In the genomic region with DNA sequence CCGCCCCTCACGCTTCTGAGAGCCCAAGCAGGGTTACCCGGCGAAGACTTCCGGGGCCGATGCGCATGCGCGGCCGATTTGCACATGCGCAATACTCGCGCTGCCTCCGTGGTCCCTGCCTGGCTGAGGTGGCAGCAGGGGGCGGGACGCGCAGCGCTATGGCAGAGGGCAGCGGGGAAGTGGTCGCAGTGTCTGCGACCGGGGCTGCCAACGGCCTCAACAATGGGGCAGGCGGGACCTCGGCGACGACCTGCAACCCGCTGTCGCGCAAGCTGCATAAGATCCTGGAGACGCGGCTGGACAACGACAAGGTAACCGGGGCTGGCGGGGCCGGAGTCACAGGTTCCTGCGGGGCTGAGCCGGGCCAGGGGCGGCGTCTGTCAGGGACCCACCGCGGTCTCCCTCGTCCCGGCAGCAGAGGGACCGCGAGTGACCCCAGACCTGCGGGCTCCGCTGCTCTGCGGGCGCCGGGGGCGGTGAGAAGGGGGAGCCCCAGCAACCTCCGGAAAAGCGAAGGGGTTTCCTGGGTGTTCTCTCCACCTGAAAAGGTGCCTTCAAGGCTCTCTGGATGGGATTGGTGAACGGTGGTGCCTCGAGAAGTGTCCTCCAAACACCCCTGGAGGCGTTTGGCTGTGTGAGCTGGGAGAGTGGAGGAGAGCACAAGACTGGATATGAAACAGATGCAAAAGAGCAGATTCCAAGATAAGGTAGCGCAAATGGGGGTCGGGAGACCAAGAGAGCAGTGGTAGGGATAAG, we compare ENCODE assay signal across 8 cellular contexts. TPM values are rescaled to one million over a fixed set of nuclear protein-coding genes. Genes with fewer than 3 reads are reported as not detected.
DNase-seq lines count a peak whose midpoint lies in the region; ATAC-seq and TF ChIP-seq lines count a peak whose summit lies in the region.

A gene (plus strand): TSS at position 94 of the 756 bp plus-strand sequence. CDS start 65 bp downstream, at position 159.

- H3K4me1 Mint-ChIP-seq in WTC11, result peaks cover 10% of the 10 kb centered on the region

- peaks cover 0 to 12% (median 5%) of the 10 kb centered on the region in 6 donors for H3K36me3 ChIP-seq in spleen

- peaks cover 0 to 42% (median 23%) of the 10 kb centered on the region in 6 donors for H3K4me1 ChIP-seq in spleen

- POLR2A ChIA-PET in WTC11 (lab: Charles Lee), result no interaction called here

- H3K27me3 ChIP-seq in spleen (replicated peaks in 1 of 7), result no peaks in the 10 kb centered on the region

- intact Hi-C loops in spleen (cut with DNase I; ENCODE audit: low total_unique reads), result no loop called here

- H3K9me3 Mint-ChIP-seq in WTC11, result peaks cover 4% of the 10 kb centered on the region

- CTCF ChIA-PET in WTC11 (lab: Charles Lee), result interaction anchor here (1.7 kb wide), 1 partner anchor 40 kb away, joined by 6 read pairs; no protein-coding TSS in a partner anchor

- peak within 1 kb of the TSS; percentile 97 for H3K4me3 Mint-ChIP-seq in WTC11

- WGBS in spleen, 5 donors, result 0 to 1% (median 0%) methylated on average over 27 to 59 of the region's 59 CpGs

- DNase-seq in AG09319 (ENCODE audit: extremely low read depth, low read depth) (peak; percentile 61), NCI-H2227 (lab: John Stamatoyannopoulos, UW; ENCODE audit: unreplicated experiment) (peak; percentile 92), WTC11 (ENCODE audit: low spot score) (peak; percentile 93), cardiac fibroblast (ENCODE audit: low read depth in 2 of 2) (peak; percentile 88 to 90), inferior parietal cortex (ENCODE audit: extremely low spot score) (peak; percentile 92), spleen (peak; percentile 97)

- no peak within 1 kb of the TSS for H3K27ac Mint-ChIP-seq in WTC11

- H3K4me3 ChIP-seq in cardiac fibroblast (replicated peaks in 1 of 2; ENCODE audit: low read depth in 2 of 2, low read length in 2 of 2), result peak within 1 kb of the TSS; percentile 97 to 99
- H3K4me3 ChIP-seq in spleen, result peak within 1 kb of the TSS; percentile 79 to 93 (median 86)

- TF ChIP-seq CTCF in AG09319 (IDR thresholded peaks at IDR 0.05; ENCODE audit: low read depth, low read length), result no peak
- no peak for TF ChIP-seq CTCF in WTC11 (IDR thresholded peaks at IDR 0.05)
- TF ChIP-seq CTCF in cardiac fibroblast (IDR thresholded peaks at IDR 0.05; ENCODE audit: low read depth, low read length), result peak; percentile 11
- peak in 2 of 11 experiments; percentile 44 to 53 for TF ChIP-seq CTCF in spleen (IDR thresholded peaks at IDR 0.05 in 8 of 11, conservative IDR thresholded peaks at IDR 0.05 in 3 of 11)

- H3K27ac ChIP-seq in spleen, result peak within 1 kb of the TSS; percentile 64 to 87 (median 76)

- no peak for TF ChIP-seq POLR2A in spleen (IDR thresholded peaks at IDR 0.05)

- H3K36me3 Mint-ChIP-seq in WTC11, result no peaks in the 10 kb centered on the region

- ATAC-seq in GM18873 (IDR thresholded peaks at IDR 0.05; ENCODE audit: low FRiP score, unreplicated experiment), result peak; percentile 80
- peak; percentile 95 for ATAC-seq in HG03135 (IDR thresholded peaks at IDR 0.05; ENCODE audit: unreplicated experiment)
- ATAC-seq in WTC11, result peak; percentile 92

- no peaks in the 10 kb centered on the region for H3K9me3 ChIP-seq in spleen

- peaks cover 6% of the 10 kb centered on the region for H3K27me3 Mint-ChIP-seq in WTC11 (ENCODE audit: low read depth)

TF ChIP-seq in WTC11, 78 proteins besides CTCF, POLR2A, EP300 and RAD21 (continues in another document):
- TF ChIP-seq FOXP1 (CRISPR knock-in tag; IDR thresholded peaks at IDR 0.05; ENCODE audit: borderline replicate concordance) (peak; percentile 31; the same call in 1 of the 2 replicates), MYBL2 (CRISPR knock-in tag; IDR thresholded peaks at IDR 0.05) (no peak), CBFB (CRISPR knock-in tag; IDR thresholded peaks at IDR 0.05; ENCODE audit: low read depth) (no peak), NFATC4 (CRISPR knock-in tag; IDR thresholded peaks at IDR 0.05) (no peak), ETV6 (CRISPR knock-in tag; IDR thresholded peaks at IDR 0.05) (peak; percentile 83), JUN (CRISPR knock-in tag; IDR thresholded peaks at IDR 0.05) (0 out of 2 replicates have a peak, but pooled peaks have one; percentile 40)
- TF ChIP-seq, protein P1, sequence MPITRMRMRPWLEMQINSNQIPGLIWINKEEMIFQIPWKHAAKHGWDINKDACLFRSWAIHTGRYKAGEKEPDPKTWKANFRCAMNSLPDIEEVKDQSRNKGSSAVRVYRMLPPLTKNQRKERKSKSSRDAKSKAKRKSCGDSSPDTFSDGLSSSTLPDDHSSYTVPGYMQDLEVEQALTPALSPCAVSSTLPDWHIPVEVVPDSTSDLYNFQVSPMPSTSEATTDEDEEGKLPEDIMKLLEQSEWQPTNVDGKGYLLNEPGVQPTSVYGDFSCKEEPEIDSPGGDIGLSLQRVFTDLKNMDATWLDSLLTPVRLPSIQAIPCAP (CRISPR knock-in tag; IDR thresholded peaks at IDR 0.05), result 0 out of 2 replicates have a peak, but pooled peaks have one; percentile 22
- TF ChIP-seq, protein P2, sequence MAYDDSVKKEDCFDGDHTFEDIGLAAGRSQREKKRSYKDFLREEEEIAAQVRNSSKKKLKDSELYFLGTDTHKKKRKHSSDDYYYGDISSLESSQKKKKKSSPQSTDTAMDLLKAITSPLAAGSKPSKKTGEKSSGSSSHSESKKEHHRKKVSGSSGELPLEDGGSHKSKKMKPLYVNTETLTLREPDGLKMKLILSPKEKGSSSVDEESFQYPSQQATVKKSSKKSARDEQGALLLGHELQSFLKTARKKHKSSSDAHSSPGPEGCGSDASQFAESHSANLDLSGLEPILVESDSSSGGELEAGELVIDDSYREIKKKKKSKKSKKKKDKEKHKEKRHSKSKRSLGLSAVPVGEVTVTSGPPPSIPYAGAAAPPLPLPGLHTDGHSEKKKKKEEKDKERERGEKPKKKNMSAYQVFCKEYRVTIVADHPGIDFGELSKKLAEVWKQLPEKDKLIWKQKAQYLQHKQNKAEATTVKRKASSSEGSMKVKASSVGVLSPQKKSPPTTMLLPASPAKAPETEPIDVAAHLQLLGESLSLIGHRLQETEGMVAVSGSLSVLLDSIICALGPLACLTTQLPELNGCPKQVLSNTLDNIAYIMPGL (CRISPR knock-in tag; IDR thresholded peaks at IDR 0.05), result peak; percentile 80; the same call in 1 of the 2 replicates
- TF ChIP-seq, protein P3, sequence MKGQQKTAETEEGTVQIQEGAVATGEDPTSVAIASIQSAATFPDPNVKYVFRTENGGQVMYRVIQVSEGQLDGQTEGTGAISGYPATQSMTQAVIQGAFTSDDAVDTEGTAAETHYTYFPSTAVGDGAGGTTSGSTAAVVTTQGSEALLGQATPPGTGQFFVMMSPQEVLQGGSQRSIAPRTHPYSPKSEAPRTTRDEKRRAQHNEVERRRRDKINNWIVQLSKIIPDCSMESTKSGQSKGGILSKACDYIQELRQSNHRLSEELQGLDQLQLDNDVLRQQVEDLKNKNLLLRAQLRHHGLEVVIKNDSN (CRISPR knock-in tag; IDR thresholded peaks at IDR 0.05), result 0 out of 2 replicates have a peak, but pooled peaks have one; percentile 25
- TF ChIP-seq, protein P4, sequence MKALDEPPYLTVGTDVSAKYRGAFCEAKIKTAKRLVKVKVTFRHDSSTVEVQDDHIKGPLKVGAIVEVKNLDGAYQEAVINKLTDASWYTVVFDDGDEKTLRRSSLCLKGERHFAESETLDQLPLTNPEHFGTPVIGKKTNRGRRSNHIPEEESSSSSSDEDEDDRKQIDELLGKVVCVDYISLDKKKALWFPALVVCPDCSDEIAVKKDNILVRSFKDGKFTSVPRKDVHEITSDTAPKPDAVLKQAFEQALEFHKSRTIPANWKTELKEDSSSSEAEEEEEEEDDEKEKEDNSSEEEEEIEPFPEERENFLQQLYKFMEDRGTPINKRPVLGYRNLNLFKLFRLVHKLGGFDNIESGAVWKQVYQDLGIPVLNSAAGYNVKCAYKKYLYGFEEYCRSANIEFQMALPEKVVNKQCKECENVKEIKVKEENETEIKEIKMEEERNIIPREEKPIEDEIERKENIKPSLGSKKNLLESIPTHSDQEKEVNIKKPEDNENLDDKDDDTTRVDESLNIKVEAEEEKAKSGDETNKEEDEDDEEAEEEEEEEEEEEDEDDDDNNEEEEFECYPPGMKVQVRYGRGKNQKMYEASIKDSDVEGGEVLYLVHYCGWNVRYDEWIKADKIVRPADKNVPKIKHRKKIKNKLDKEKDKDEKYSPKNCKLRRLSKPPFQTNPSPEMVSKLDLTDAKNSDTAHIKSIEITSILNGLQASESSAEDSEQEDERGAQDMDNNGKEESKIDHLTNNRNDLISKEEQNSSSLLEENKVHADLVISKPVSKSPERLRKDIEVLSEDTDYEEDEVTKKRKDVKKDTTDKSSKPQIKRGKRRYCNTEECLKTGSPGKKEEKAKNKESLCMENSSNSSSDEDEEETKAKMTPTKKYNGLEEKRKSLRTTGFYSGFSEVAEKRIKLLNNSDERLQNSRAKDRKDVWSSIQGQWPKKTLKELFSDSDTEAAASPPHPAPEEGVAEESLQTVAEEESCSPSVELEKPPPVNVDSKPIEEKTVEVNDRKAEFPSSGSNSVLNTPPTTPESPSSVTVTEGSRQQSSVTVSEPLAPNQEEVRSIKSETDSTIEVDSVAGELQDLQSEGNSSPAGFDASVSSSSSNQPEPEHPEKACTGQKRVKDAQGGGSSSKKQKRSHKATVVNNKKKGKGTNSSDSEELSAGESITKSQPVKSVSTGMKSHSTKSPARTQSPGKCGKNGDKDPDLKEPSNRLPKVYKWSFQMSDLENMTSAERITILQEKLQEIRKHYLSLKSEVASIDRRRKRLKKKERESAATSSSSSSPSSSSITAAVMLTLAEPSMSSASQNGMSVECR (CRISPR knock-in tag; IDR thresholded peaks at IDR 0.05; ENCODE audit: borderline replicate concordance), result peak; percentile 80; the same call in 1 of the 2 replicates
- TF ChIP-seq, protein P5, sequence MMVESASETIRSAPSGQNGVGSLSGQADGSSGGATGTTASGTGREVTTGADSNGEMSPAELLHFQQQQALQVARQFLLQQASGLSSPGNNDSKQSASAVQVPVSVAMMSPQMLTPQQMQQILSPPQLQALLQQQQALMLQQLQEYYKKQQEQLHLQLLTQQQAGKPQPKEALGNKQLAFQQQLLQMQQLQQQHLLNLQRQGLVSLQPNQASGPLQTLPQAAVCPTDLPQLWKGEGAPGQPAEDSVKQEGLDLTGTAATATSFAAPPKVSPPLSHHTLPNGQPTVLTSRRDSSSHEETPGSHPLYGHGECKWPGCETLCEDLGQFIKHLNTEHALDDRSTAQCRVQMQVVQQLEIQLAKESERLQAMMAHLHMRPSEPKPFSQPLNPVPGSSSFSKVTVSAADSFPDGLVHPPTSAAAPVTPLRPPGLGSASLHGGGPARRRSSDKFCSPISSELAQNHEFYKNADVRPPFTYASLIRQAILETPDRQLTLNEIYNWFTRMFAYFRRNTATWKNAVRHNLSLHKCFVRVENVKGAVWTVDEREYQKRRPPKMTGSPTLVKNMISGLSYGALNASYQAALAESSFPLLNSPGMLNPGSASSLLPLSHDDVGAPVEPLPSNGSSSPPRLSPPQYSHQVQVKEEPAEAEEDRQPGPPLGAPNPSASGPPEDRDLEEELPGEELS (CRISPR knock-in tag; IDR thresholded peaks at IDR 0.05), result peak; percentile 80; the same call in 1 of the 2 replicates

RNA-seq across cellular contexts. Expression of the gene that starts here (rescaled TPM):
- total RNA-seq in WTC11 (2021) (23.0 to 30.0 TPM (median 26.5 TPM) in 3 replicates), spleen (10 to 100 TPM; 18.6 to 41.9 (median 29.4) TPM)
- polyA plus RNA-seq in spleen, result 1 to 10 TPM; 5.7 to 8.8 (median 6.6) TPM

Comparison
In these comparisons a context has a peak if more than half of its experiments do, and no peak if none do; other contexts are left out.
1. Peak in every context shown above with its lines: DNase-seq, ATAC-seq, H3K4me3 ChIP-seq and H3K27ac ChIP-seq.